ENCODE assay signal across 1 cellular context in genomic region chr11:17515443-17516176, GRCh38.
TF ChIP-seq lines count a peak whose summit lies in the region.

No MANE protein-coding gene starts in this region.

TF ChIP-seq in SK-N-SH treated with all-trans-retinoic acid at 6 μM for 48 hours, 23 proteins besides CTCF, POLR2A, EP300 and RAD21 (continued from another document):
- TF ChIP-seq TOX (CRISPR knock-in tag; IDR thresholded peaks at IDR 0.05; ENCODE audit: borderline replicate concordance) (no peak), ZNF565 (CRISPR knock-in tag; conservative IDR thresholded peaks at IDR 0.05; ENCODE audit: low read depth) (no peak), OSR1 (CRISPR knock-in tag; IDR thresholded peaks at IDR 0.05) (no peak), ARNTL (CRISPR knock-in tag; IDR thresholded peaks at IDR 0.05; ENCODE audit: borderline replicate concordance, low read depth) (no peak), ZFP30 (CRISPR knock-in tag; IDR thresholded peaks at IDR 0.05) (no peak)
